ENCODE assay signal across 8 cellular contexts in the genomic region with DNA sequence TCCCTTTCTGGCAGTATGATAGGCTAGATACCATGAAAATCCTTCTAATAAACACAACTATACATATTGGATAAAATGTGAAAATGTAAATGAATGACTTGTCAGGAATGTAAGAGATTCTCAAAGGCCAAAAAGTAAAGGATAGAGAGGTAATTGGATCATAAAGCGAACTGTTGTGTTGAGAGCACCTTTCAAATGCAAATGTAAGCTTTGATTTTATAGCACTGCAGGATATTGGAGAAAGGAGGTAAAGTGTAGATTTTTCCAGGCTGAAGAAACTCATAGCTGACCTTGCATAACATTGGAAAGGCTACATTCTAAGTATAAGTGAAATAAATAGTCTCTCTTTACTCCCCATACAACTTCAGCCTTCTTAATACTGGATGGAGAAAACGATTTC.
"Had no signal": no experiment of that assay in that cellular context is flagged by ENCODE, and none has a peak within 500 bp of the region (broad histone marks: within the 10 kb centered on the region; RNA-seq: fewer than 3 reads in every experiment).

No MANE protein-coding gene starts in this region.

- ATAC-seq: GM23338, HCT116 had no signal

- H3K27ac Mint-ChIP-seq: GM23338, H9, HFFc6 had no signal

- H3K4me3 Mint-ChIP-seq: GM23338, H9, HFFc6 had no signal

- H3K27ac ChIP-seq: GM23248 had no signal

- DNase-seq: GM23248, GOT3, H7, H9, HCEC 1CT, HFFc6 had no signal

- H3K4me1 Mint-ChIP-seq: GM23338 had no signal
